Comparison of ENCODE assay signal across 15 cellular contexts in the genomic region with DNA sequence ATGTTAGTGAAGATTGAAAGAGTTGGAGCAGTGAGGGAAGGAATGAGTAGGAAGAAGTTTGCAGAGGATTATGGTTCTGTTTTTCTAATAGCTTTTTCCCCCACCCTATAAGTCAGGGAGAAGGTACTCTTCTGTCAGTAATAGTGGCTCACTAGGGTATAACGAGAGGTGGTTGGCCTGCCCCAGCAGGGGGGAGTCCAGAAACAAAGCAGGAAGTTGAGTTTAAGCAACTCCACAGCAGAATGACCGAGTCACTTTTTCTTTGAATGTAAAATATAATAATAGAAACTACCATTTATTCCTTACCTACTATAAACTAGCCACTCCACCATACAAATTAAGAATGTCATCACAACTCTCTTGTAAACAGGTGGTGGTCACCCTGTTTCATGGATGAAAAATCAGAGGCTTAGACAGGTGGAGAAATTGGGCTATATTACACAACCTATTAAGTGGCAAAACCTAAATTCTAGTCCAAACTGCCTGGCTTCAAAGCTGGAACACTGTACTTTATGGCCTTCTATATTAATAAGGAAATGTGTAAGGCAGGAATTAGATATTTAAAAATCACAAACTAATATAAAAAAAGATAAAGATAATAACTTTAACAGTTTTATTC. TPM values are rescaled to one million over a fixed set of nuclear protein-coding genes. Genes with fewer than 3 reads are reported as not detected.
DNase-seq lines count a peak whose midpoint lies in the region; ATAC-seq, FAIRE-seq and TF ChIP-seq lines count a peak whose summit lies in the region.
"Had no signal": no experiment of that assay in that cellular context is flagged by ENCODE, and none has a peak within 500 bp of the region (broad histone marks: within the 10 kb centered on the region; RNA-seq: fewer than 3 reads in every experiment).

No MANE protein-coding gene starts in this region.

- 35 to 85% (median 82%) methylated on average over 2 of the region's 2 CpGs for WGBS in small intestine, 3 donors
- WGBS in endodermal cell (ENCODE audit: insufficient coverage in 1 of 2, insufficient read length in 1 of 2), 2 experiments: 50% methylated on average over 1 of the region's 2 CpGs; no CpG with 5 or more reads in 1 of the 2 experiments

- peak; percentile 96 for ATAC-seq in GM19395 (IDR thresholded peaks at IDR 0.05; ENCODE audit: unreplicated experiment)
- peak; percentile 94 for ATAC-seq in HG02870 (IDR thresholded peaks at IDR 0.05; ENCODE audit: unreplicated experiment)
- no peak for ATAC-seq in GM18520 (IDR thresholded peaks at IDR 0.05; ENCODE audit: unreplicated experiment)
- ATAC-seq: left cardiac atrium had no signal

- no peak for TF ChIP-seq CTCF in endodermal cell (conservative IDR thresholded peaks at IDR 0.05)

- no peak overlapping the region for H3K4me3 Mint-ChIP-seq in endodermal cell

- DNase-seq in NAMALWA (ENCODE audit: low spot score) (peak; percentile 35), small intestine (no peak), endodermal cell (no peak), NCI-H187 (lab: John Stamatoyannopoulos, UW) (no peak), NCI-H1436 (lab: John Stamatoyannopoulos, UW) (no peak)
- DNase-seq: activated T-cell treated with anti-CD3 and anti-CD28 coated beads for 4 hours; DMS79; left cardiac atrium; NCI-H446 treated with DMSO at 0.1 percent for 48 hours; stimulated activated CD4-positive, alpha-beta T cell treated with anti-CD3 and anti-CD28 coated beads, Interleukin-4, amount 100 ng/mL, for 1 hour; tibial artery had no signal

- no peaks in the 10 kb centered on the region for H3K9me3 Mint-ChIP-seq in endodermal cell

- H3K27me3 ChIP-seq in small intestine (ENCODE audit: control insufficient read depth in 2 of 2, insufficient read depth in 2 of 2, low read length in 2 of 2) (no peaks in the 10 kb centered on the region), endodermal cell (ENCODE audit: control insufficient read depth, insufficient read depth, low read length, poor library complexity, severe bottlenecking) (no peaks in the 10 kb centered on the region)
- H3K27me3 ChIP-seq: breast epithelium, tibial artery had no signal

- no peaks in the 10 kb centered on the region for H3K9me3 ChIP-seq in small intestine (ENCODE audit: control insufficient read depth, low read depth)
- H3K9me3 ChIP-seq in endodermal cell (ENCODE audit: control insufficient read depth, low read length): peaks cover 3% of the 10 kb centered on the region
- H3K9me3 ChIP-seq: breast epithelium, tibial artery had no signal

- peaks cover 12% of the 10 kb centered on the region for H3K36me3 Mint-ChIP-seq in endodermal cell (ENCODE audit: low read depth)

- H3K4me1 Mint-ChIP-seq in endodermal cell: peaks cover 13% of the 10 kb centered on the region

- H3K9ac ChIP-seq in endodermal cell (ENCODE audit: extremely low read depth, low read length, poor library complexity, severe bottlenecking): no peak overlapping the region

- H3K36me3 ChIP-seq in small intestine (ENCODE audit: control insufficient read depth in 2 of 2, insufficient read depth in 2 of 2, low read length in 2 of 2) (peaks cover 0 to 2% of the 10 kb centered on the region in 2 donors), endodermal cell (ENCODE audit: control insufficient read depth, insufficient read depth, low read length) (peaks cover 20% of the 10 kb centered on the region)
- H3K36me3 ChIP-seq: breast epithelium had no signal

- H3K27ac Mint-ChIP-seq in endodermal cell: no peak overlapping the region

- H3K4me3 ChIP-seq in small intestine (ENCODE audit: low read depth in 1 of 2, low read length in 2 of 2): no peak overlapping the region
- no peak overlapping the region for H3K4me3 ChIP-seq in endodermal cell (ENCODE audit: low read length)
- H3K4me3 ChIP-seq: breast epithelium, tibial artery had no signal

- H3K27me3 Mint-ChIP-seq in endodermal cell (ENCODE audit: insufficient read depth): no peaks in the 10 kb centered on the region

- FAIRE-seq in small intestine (lab: Jason Lieb, UNC): peak; percentile 64

- no peaks in the 10 kb centered on the region for H3K4me1 ChIP-seq in small intestine (ENCODE audit: control insufficient read depth in 2 of 2, insufficient read depth in 1 of 2, low read depth in 1 of 2, low read length in 1 of 2)
- no peaks in the 10 kb centered on the region for H3K4me1 ChIP-seq in endodermal cell (ENCODE audit: control insufficient read depth, insufficient read depth, low read length)
- H3K4me1 ChIP-seq: breast epithelium, tibial artery had no signal

- H3K27ac ChIP-seq in small intestine (ENCODE audit: low read depth in 1 of 2, low read length in 1 of 2) (no peak overlapping the region), endodermal cell (ENCODE audit: low read depth, low read length) (no peak overlapping the region)
- H3K27ac ChIP-seq: breast epithelium, tibial artery had no signal

RNA-seq across cellular contexts. Expression of a gene that starts 21.9 kb away (rescaled TPM):
- 10 to 100 TPM; 16.8 to 26.7 (median 25.9) TPM for polyA plus RNA-seq in small intestine
- total RNA-seq in endodermal cell: 10 to 100 TPM; 22.7 to 24.8 TPM
- polyA plus RNA-seq in endodermal cell (2013, experiment 1 of 2): 22.4 TPM
- polyA plus RNA-seq in endodermal cell (2013, experiment 2 of 2): 21.7 TPM

RNA-seq across cellular contexts. Expression of a gene that starts 32.2 kb away (rescaled TPM):
- polyA plus RNA-seq in small intestine: 10 to 100 TPM in 1 of 3 donors, 1 to 10 TPM in 1, under 1 TPM in 1; 0.89 to 11.3 (median 6.2) TPM
- total RNA-seq in endodermal cell: 1 to 10 TPM; 4.2 to 6.2 TPM
- 7.9 TPM for polyA plus RNA-seq in endodermal cell (2013, experiment 1 of 2)
- polyA plus RNA-seq in endodermal cell (2013, experiment 2 of 2): 6.5 TPM

RNA-seq across cellular contexts. Expression of a gene that starts 43.7 kb away (rescaled TPM):
- polyA plus RNA-seq in small intestine: 1 to 10 TPM; 4.3 to 6.9 (median 5.3) TPM
- total RNA-seq in endodermal cell: under 1 TPM; 0.24 to 0.44 TPM
- polyA plus RNA-seq in endodermal cell (2013, experiment 1 of 2): 0.96 TPM
- polyA plus RNA-seq in endodermal cell (2013, experiment 2 of 2): 1.1 TPM
